In genomic region chr2:128625966-128626757, GRCh38 we compare ENCODE assay signal across 15 cellular contexts.
"Had no signal": no experiment of that assay in that cellular context is flagged by ENCODE, and none has a peak within 500 bp of the region (broad histone marks: within the 10 kb centered on the region; RNA-seq: fewer than 3 reads in every experiment).

No MANE protein-coding gene starts in this region.

- H2AFZ ChIP-seq: parathyroid adenoma had no signal

- DNase-seq: activated CD4-positive, alpha-beta T cell treated with anti-CD3 and anti-CD28 coated beads for 1 hour; activated CD4-positive, alpha-beta T cell treated with anti-CD3 and anti-CD28 coated beads, Interleukin-2, amount 50 U/mL, for 48 hours; activated naive CD4-positive, alpha-beta T cell treated with anti-CD3 and anti-CD28 coated beads for 36 hours; islet precursor cell; left ventricle myocardium inferior; mesenchymal stem cell; stimulated activated CD4-positive, alpha-beta T cell treated with anti-CD3 and anti-CD28 coated beads, Interleukin-15, amount 100 ng/mL, for 24 hours; stimulated activated CD4-positive, alpha-beta T cell treated with anti-CD3 and anti-CD28 coated beads, Interleukin-4, amount 100 ng/mL, for 1 hour; stimulated activated naive CD4-positive, alpha-beta T cell had no signal

- ATAC-seq: activated T-helper 17 cell treated with anti-CD3 and anti-CD28 coated beads, Interleukin-2, amount 50 U/mL, for 72 hours; esophagus mucosa had no signal

- H3K36me3 ChIP-seq: cardiac muscle cell, left ventricle myocardium inferior, tibial nerve had no signal

- H3K27ac Mint-ChIP-seq: activated naive CD4-positive, alpha-beta T cell treated with anti-CD3 and anti-CD28 coated beads for 36 hours; activated T-helper 17 cell treated with anti-CD3 and anti-CD28 coated beads, Interleukin-2, amount 50 U/mL, for 72 hours had no signal

- H3K9me3 ChIP-seq: left ventricle myocardium inferior, tibial nerve had no signal

- H3K27me3 ChIP-seq: tibial nerve had no signal

- H3K4me1 ChIP-seq: left ventricle myocardium inferior had no signal

- H3K4me3 ChIP-seq: cardiac muscle cell, left ventricle myocardium inferior, tibial nerve had no signal

- H3K27me3 Mint-ChIP-seq: activated T-helper 17 cell treated with anti-CD3 and anti-CD28 coated beads, Interleukin-2, amount 50 U/mL, for 72 hours had no signal

- H3K9me3 Mint-ChIP-seq: activated naive CD4-positive, alpha-beta T cell treated with anti-CD3 and anti-CD28 coated beads for 36 hours; activated T-helper 17 cell treated with anti-CD3 and anti-CD28 coated beads, Interleukin-2, amount 50 U/mL, for 72 hours had no signal

- H3K27ac ChIP-seq: cardiac muscle cell, left ventricle myocardium inferior, parathyroid adenoma, tibial nerve, VCaP had no signal

- H3K9ac ChIP-seq: parathyroid adenoma had no signal

- H3K4me3 Mint-ChIP-seq: activated naive CD4-positive, alpha-beta T cell treated with anti-CD3 and anti-CD28 coated beads for 36 hours; activated T-helper 17 cell treated with anti-CD3 and anti-CD28 coated beads, Interleukin-2, amount 50 U/mL, for 72 hours had no signal
